Comparison of ENCODE assay signal across 29 cellular contexts in genomic region chr19:13981988-13982501, GRCh38. TPM values are rescaled to one million over a fixed set of nuclear protein-coding genes. Genes with fewer than 3 reads are reported as not detected.
DNase-seq lines count a peak whose midpoint lies in the region; ATAC-seq and TF ChIP-seq lines count a peak whose summit lies in the region.
"Had no signal": no experiment of that assay in that cellular context is flagged by ENCODE, and none has a peak within 500 bp of the region (broad histone marks: within the 10 kb centered on the region; RNA-seq: fewer than 3 reads in every experiment).

No MANE protein-coding gene starts in this region.

- intact Hi-C loops in natural killer cell (cut with micrococcal nuclease): no loop called here
- intact Hi-C loops in sciatic nerve (cut with DNase I): no loop called here

- no peak for TF ChIP-seq CTCF in natural killer cell (IDR thresholded peaks at IDR 0.05)

- ATAC-seq in natural killer cell: no peak
- no peak for ATAC-seq in natural killer cell treated with Interleukin-12 subunit alpha and Interleukin-12 subunit beta and Interleukin-15 and Interleukin-18, amount 100 ng/mL, for 72 hours
- no peak for ATAC-seq in central memory CD8-positive, alpha-beta T cell (replicated peaks; ENCODE audit: extremely low read depth, poor library complexity, severe bottlenecking)
- ATAC-seq in sciatic nerve: no peak
- ATAC-seq: activated CD4-positive, alpha-beta T cell treated with anti-CD3 and anti-CD28 coated beads for 36 hours; lower lobe of right lung; Panc1 had no signal

- DNase-seq in DMS53 (lab: John Stamatoyannopoulos, UW) (peak; percentile 31), DMS53 treated with DMSO at 0.1 percent for 48 hours (lab: John Stamatoyannopoulos, UW; ENCODE audit: unreplicated experiment) (no peak), natural killer cell (no peak), sciatic nerve (ENCODE audit: low spot score) (no peak), DMS79 (lab: John Stamatoyannopoulos, UW) (no peak), C1 segment of cervical spinal cord (lab: John Stamatoyannopoulos, UW) (no peak)
- no peak for DNase-seq in natural killer cell treated with Interleukin-12 subunit alpha and Interleukin-12 subunit beta and Interleukin-15 and Interleukin-18, amount 100 ng/mL, for 72 hours (ENCODE audit: low spot score)
- no peak for DNase-seq in central memory CD8-positive, alpha-beta T cell (ENCODE audit: low spot score in 2 of 2)
- DNase-seq: activated CD4-positive, alpha-beta T cell treated with anti-CD3 and anti-CD28 coated beads for 36 hours; activated effector memory CD4-positive, alpha-beta T cell treated with anti-CD3 and anti-CD28 coated beads, Interleukin-2, amount 50 U/mL, for 16 hours; activated T-cell treated with anti-CD3 and anti-CD28 coated beads, Interleukin-2, amount 50 U/mL, for 1 hour; central memory CD4-positive, alpha-beta T cell; DMS 273 treated with DMSO at 0.1 percent for 48 hours; erythroblast; H9; hypothalamus; lower lobe of right lung; NCI-H187; NCI-H526; nephron progenitor cell; ovary; SIG-M5; stimulated activated naive CD4-positive, alpha-beta T cell had no signal

- peaks cover 16 to 37% of the 10 kb centered on the region in 2 donors for H3K4me1 Mint-ChIP-seq in natural killer cell
- H3K4me1 Mint-ChIP-seq in natural killer cell treated with Interleukin-12 subunit alpha and Interleukin-12 subunit beta and Interleukin-15 and Interleukin-18, amount 100 ng/mL, for 72 hours (ENCODE audit: low read depth in 2 of 2): peaks cover 14 to 18% of the 10 kb centered on the region in 2 donors
- peaks cover 20% of the 10 kb centered on the region for H3K4me1 Mint-ChIP-seq in central memory CD8-positive, alpha-beta T cell

- no peaks in the 10 kb centered on the region for H3K9me3 Mint-ChIP-seq in natural killer cell
- H3K9me3 Mint-ChIP-seq in natural killer cell treated with Interleukin-12 subunit alpha and Interleukin-12 subunit beta and Interleukin-15 and Interleukin-18, amount 100 ng/mL, for 72 hours: no peaks in the 10 kb centered on the region
- H3K9me3 Mint-ChIP-seq in central memory CD8-positive, alpha-beta T cell: no peaks in the 10 kb centered on the region
- H3K9me3 Mint-ChIP-seq: H9; nephron progenitor cell; T-helper 2 cell treated with Interferon-gamma antibody and Interleukin-4, amounts not matched to agents 5 μg/mL and 100 μg/mL, for 36 hours had no signal

- H3K4me3 Mint-ChIP-seq in natural killer cell: no peak overlapping the region
- no peak overlapping the region for H3K4me3 Mint-ChIP-seq in natural killer cell treated with Interleukin-12 subunit alpha and Interleukin-12 subunit beta and Interleukin-15 and Interleukin-18, amount 100 ng/mL, for 72 hours
- no peak overlapping the region for H3K4me3 Mint-ChIP-seq in central memory CD8-positive, alpha-beta T cell
- H3K4me3 Mint-ChIP-seq: activated CD4-positive, alpha-beta T cell treated with anti-CD3 and anti-CD28 coated beads for 36 hours; H9; nephron progenitor cell; T-helper 2 cell treated with Interferon-gamma antibody and Interleukin-4, amounts not matched to agents 5 μg/mL and 100 μg/mL, for 36 hours had no signal

- peak overlapping the region; percentile 45 to 46 for H3K27ac Mint-ChIP-seq in natural killer cell
- H3K27ac Mint-ChIP-seq in natural killer cell treated with Interleukin-12 subunit alpha and Interleukin-12 subunit beta and Interleukin-15 and Interleukin-18, amount 100 ng/mL, for 72 hours: peak overlapping the region in 1 of 2 donors; percentile 23
- H3K27ac Mint-ChIP-seq in central memory CD8-positive, alpha-beta T cell (ENCODE audit: low read depth): peak overlapping the region; percentile 44
- H3K27ac Mint-ChIP-seq: activated CD4-positive, alpha-beta T cell treated with anti-CD3 and anti-CD28 coated beads for 36 hours; nephron progenitor cell had no signal

- no peaks in the 10 kb centered on the region for H3K27me3 Mint-ChIP-seq in natural killer cell (ENCODE audit: low read depth in 2 of 2)
- no peaks in the 10 kb centered on the region for H3K27me3 Mint-ChIP-seq in natural killer cell treated with Interleukin-12 subunit alpha and Interleukin-12 subunit beta and Interleukin-15 and Interleukin-18, amount 100 ng/mL, for 72 hours
- no peaks in the 10 kb centered on the region for H3K27me3 Mint-ChIP-seq in central memory CD8-positive, alpha-beta T cell
- H3K27me3 Mint-ChIP-seq: activated CD4-positive, alpha-beta T cell treated with anti-CD3 and anti-CD28 coated beads for 36 hours had no signal

- no peaks in the 10 kb centered on the region for H3K36me3 Mint-ChIP-seq in natural killer cell
- no peaks in the 10 kb centered on the region for H3K36me3 Mint-ChIP-seq in natural killer cell treated with Interleukin-12 subunit alpha and Interleukin-12 subunit beta and Interleukin-15 and Interleukin-18, amount 100 ng/mL, for 72 hours
- peaks cover 10% of the 10 kb centered on the region for H3K36me3 Mint-ChIP-seq in central memory CD8-positive, alpha-beta T cell (ENCODE audit: insufficient read depth)

RNA-seq across cellular contexts. Expression of gene RFX1, which starts 24.1 kb away (rescaled TPM):
- total RNA-seq in natural killer cell (10 to 100 TPM; 26.0 to 31.8 (median 30.5) TPM), sciatic nerve (16.1 TPM)
- total RNA-seq in natural killer cell treated with Interleukin-12 subunit alpha and Interleukin-12 subunit beta and Interleukin-15 and Interleukin-18, amount 100 ng/mL, for 72 hours: 10 to 100 TPM; 13.4 to 16.4 TPM

RNA-seq across cellular contexts. Expression of gene DCAF15, which starts 29.7 kb away (rescaled TPM):
- total RNA-seq in natural killer cell (100 to 1,000 TPM; 121 to 149 (median 124) TPM), sciatic nerve (24.7 TPM)
- total RNA-seq in natural killer cell treated with Interleukin-12 subunit alpha and Interleukin-12 subunit beta and Interleukin-15 and Interleukin-18, amount 100 ng/mL, for 72 hours: 100 to 1,000 TPM in 1 of 2 donors, 10 to 100 TPM in 1; 62.0 to 107 TPM

RNA-seq across cellular contexts. Expression of gene PODNL1, which starts 43.8 kb away (rescaled TPM):
- under 1 TPM in 1 of 3 donors, not detected in 2; 0.61 TPM for total RNA-seq in natural killer cell
- total RNA-seq in natural killer cell treated with Interleukin-12 subunit alpha and Interleukin-12 subunit beta and Interleukin-15 and Interleukin-18, amount 100 ng/mL, for 72 hours: under 1 TPM in 1 of 2 donors, not detected in 1; 0.70 TPM
- total RNA-seq in sciatic nerve: 17.8 TPM
- total RNA-seq: G401, mononuclear cell had no signal

RNA-seq across cellular contexts. Expression of gene RLN3, which starts 45.9 kb away (rescaled TPM):
- total RNA-seq in natural killer cell: not detected
- total RNA-seq in natural killer cell treated with Interleukin-12 subunit alpha and Interleukin-12 subunit beta and Interleukin-15 and Interleukin-18, amount 100 ng/mL, for 72 hours: not detected
- total RNA-seq in sciatic nerve: not detected
- total RNA-seq: activated CD4-positive, alpha-beta T cell treated with anti-CD3 and anti-CD28 coated beads for 36 hours; G401; glomerular endothelial cell; H9; lower lobe of right lung; mononuclear cell; ovary; renal cortical epithelial cell had no signal

RNA-seq across cellular contexts. Expression of gene IL27RA, which starts 49.5 kb away (rescaled TPM):
- total RNA-seq in natural killer cell (10 to 100 TPM; 38.4 to 61.1 (median 58.0) TPM), sciatic nerve (5.7 TPM)
- total RNA-seq in natural killer cell treated with Interleukin-12 subunit alpha and Interleukin-12 subunit beta and Interleukin-15 and Interleukin-18, amount 100 ng/mL, for 72 hours: 10 to 100 TPM; 34.9 to 44.0 TPM

Comparison
In these comparisons a context has a peak if more than half of its experiments do, and no peak if none do; other contexts are left out.
1. RNA of gene PODNL1, which starts 43.8 kb away (total RNA-seq): 17.8 TPM in sciatic nerve (single experiment); 0.70 TPM in natural killer cell treated with Interleukin-12 subunit alpha and Interleukin-12 subunit beta and Interleukin-15 and Interleukin-18, amount 100 ng/mL, for 72 hours and 0.61 TPM in natural killer cell; every median in the first group is over 10 times any median in the second.